4 cellular contexts compared by ENCODE assay signal in genomic region chr15:23364261-23364660, GRCh38. TPM values are rescaled to one million over a fixed set of nuclear protein-coding genes. Genes with fewer than 3 reads are reported as not detected.
"Had no signal": no experiment of that assay in that cellular context is flagged by ENCODE, and none has a peak within 500 bp of the region (broad histone marks: within the 10 kb centered on the region; RNA-seq: fewer than 3 reads in every experiment).

No MANE protein-coding gene starts in this region.

RNA-seq across cellular contexts. Expression of gene GOLGA8S, which starts 9.7 kb away (rescaled TPM):
- total RNA-seq: LHCN-M2, NCI-H460, SK-MEL-5 had no signal

RNA-seq across cellular contexts. Expression of gene GOLGA6L26, which starts 30.3 kb away (rescaled TPM):
- total RNA-seq: LHCN-M2, NCI-H460, SK-MEL-5 had no signal
- polyA plus RNA-seq: SK-N-SH had no signal
